ENCODE assay signal across 22 cellular contexts in the genomic region with DNA sequence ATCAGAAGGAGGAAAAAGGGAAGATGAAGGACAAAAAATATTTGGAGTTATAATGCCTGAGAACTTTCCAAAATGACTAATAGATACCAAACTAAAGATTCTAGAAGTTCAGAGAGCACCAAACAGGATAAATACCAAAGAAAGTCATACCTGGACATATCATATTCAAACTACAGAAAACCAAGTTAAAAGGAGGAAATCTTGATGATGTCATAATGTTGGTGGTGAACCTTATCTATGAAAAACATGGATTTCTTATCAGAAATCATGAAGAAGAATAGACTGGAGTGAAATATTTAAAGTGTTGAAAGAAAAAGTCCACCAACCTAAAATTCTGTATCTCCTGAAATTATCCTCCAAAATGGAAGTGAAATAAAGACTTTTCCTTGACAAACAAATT.
DNase-seq lines count a peak whose midpoint lies in the region; ATAC-seq, FAIRE-seq and TF ChIP-seq lines count a peak whose summit lies in the region.
"Had no signal": no experiment of that assay in that cellular context is flagged by ENCODE, and none has a peak within 500 bp of the region (broad histone marks: within the 10 kb centered on the region; RNA-seq: fewer than 3 reads in every experiment).

No MANE protein-coding gene starts in this region.

- H3K27me3 Mint-ChIP-seq in T-helper 2 cell treated with Interferon-gamma antibody and Interleukin-4, amounts not matched to agents 5 μg/mL and 100 μg/mL, for 36 hours (ENCODE audit: low read depth) = no peaks in the 10 kb centered on the region
- H3K27me3 Mint-ChIP-seq: CD4-positive, alpha-beta T cell had no signal

- H3K9me3 ChIP-seq in K562 (replicated peaks; ENCODE audit: control insufficient read depth, insufficient read depth, low read depth, low read length) (0 out of 2 replicates have a peak, but pooled peaks cover 2% of the 10 kb centered on the region), endothelial cell of umbilical vein (replicated peaks; ENCODE audit: control insufficient read depth, insufficient read depth, low read length) (no peaks in the 10 kb centered on the region)
- H3K9me3 ChIP-seq: BE2C, BLaER1 had no signal

- H3K79me2 ChIP-seq in K562 (ENCODE audit: control insufficient read depth, insufficient read depth, low read length) (no peaks in the 10 kb centered on the region), endothelial cell of umbilical vein (ENCODE audit: control insufficient read depth, insufficient read depth, low read length) (no peaks in the 10 kb centered on the region)

- no peaks in the 10 kb centered on the region for H3K9me3 Mint-ChIP-seq in T-helper 2 cell treated with Interferon-gamma antibody and Interleukin-4, amounts not matched to agents 5 μg/mL and 100 μg/mL, for 36 hours

- CTCF ChIA-PET in K562 (lab: Yijun Ruan, JAX; ENCODE audit: low intra/inter-chr PET ratio) (no interaction called here), endothelial cell of umbilical vein (lab: Charles Lee) (no interaction called here)

- intact Hi-C loops in K562 (cut with micrococcal nuclease) (no loop called here), endothelial cell of umbilical vein (cut with micrococcal nuclease) (no loop called here)

- no TSS peak for BruUV-seq in K562 (replicated peaks; lab: Mats Ljungman, UMichigan)
- BruUV-seq in endothelial cell of umbilical vein (replicated peaks; lab: Mats Ljungman, UMichigan) = no TSS peak

- FAIRE-seq in K562 (lab: Jason Lieb, UNC) = no peak
- FAIRE-seq in endothelial cell of umbilical vein (lab: Jason Lieb, UNC) = no peak
- FAIRE-seq: A204.1, D721Med, G401.6, GM12891, GM19239 had no signal

- no peaks in the 10 kb centered on the region for H3K36me3 Mint-ChIP-seq in T-helper 2 cell treated with Interferon-gamma antibody and Interleukin-4, amounts not matched to agents 5 μg/mL and 100 μg/mL, for 36 hours (ENCODE audit: low read depth)
- H3K36me3 Mint-ChIP-seq: CD14-positive monocyte; CD8-positive, alpha-beta T cell had no signal

- H2AFZ ChIP-seq in K562 (ENCODE audit: low read depth, low read length) (no peak overlapping the region), endothelial cell of umbilical vein (ENCODE audit: low read depth, low read length) (no peak overlapping the region)

- no peak overlapping the region for H3K27ac ChIP-seq in K562 (ENCODE audit: extremely low read depth, low read depth, low read length)
- no peak overlapping the region for H3K27ac ChIP-seq in endothelial cell of umbilical vein (ENCODE audit: insufficient read depth, low read depth, low read length)
- H3K27ac ChIP-seq: BLaER1 had no signal

- H3K9me1 ChIP-seq in K562 (ENCODE audit: control insufficient read depth, insufficient read depth, low read length) = no peaks in the 10 kb centered on the region
- H3K9me1 ChIP-seq in endothelial cell of umbilical vein (replicated peaks; ENCODE audit: control insufficient read depth, extremely low read depth, insufficient read depth, low read length) = no peaks in the 10 kb centered on the region

- H3K4me3 Mint-ChIP-seq in T-helper 2 cell treated with Interferon-gamma antibody and Interleukin-4, amounts not matched to agents 5 μg/mL and 100 μg/mL, for 36 hours = no peak overlapping the region
- H3K4me3 Mint-ChIP-seq: CD14-positive monocyte; CD4-positive, alpha-beta T cell; CD8-positive, alpha-beta T cell had no signal

- H3K4me1 ChIP-seq in K562 (replicated peaks in 1 of 2; ENCODE audit: control insufficient read depth in 2 of 2, insufficient read depth in 2 of 2, low read length in 2 of 2) (no peaks in the 10 kb centered on the region), endothelial cell of umbilical vein (ENCODE audit: control insufficient read depth, extremely low read depth, insufficient read depth, low read length) (no peaks in the 10 kb centered on the region)
- H3K4me1 ChIP-seq: BE2C, BLaER1 had no signal

- no peak for TF ChIP-seq EP300 in K562 (IDR thresholded peaks at IDR 0.05; ENCODE audit: low read length)

- H3K4me2 ChIP-seq in K562 (ENCODE audit: insufficient read depth, low read length) (no peak overlapping the region), endothelial cell of umbilical vein (ENCODE audit: insufficient read depth, low read length) (no peak overlapping the region)
- H3K4me2 ChIP-seq: BLaER1 had no signal

- TF ChIP-seq CTCF in K562 (IDR thresholded peaks at IDR 0.05 in 2 of 3, conservative IDR thresholded peaks at IDR 0.05 in 1 of 3; ENCODE audit: insufficient read depth in 2 of 3, low read depth in 1 of 3, low read length in 3 of 3) (no peak), endothelial cell of umbilical vein (IDR thresholded peaks at IDR 0.05; ENCODE audit: extremely low read depth in 1 of 2, insufficient read depth in 1 of 2, low read depth in 1 of 2, low read length in 2 of 2) (no peak)

- TF ChIP-seq POLR2A in K562 (conservative IDR thresholded peaks at IDR 0.05) (no peak), endothelial cell of umbilical vein (IDR thresholded peaks at IDR 0.05; ENCODE audit: low read depth, low read length) (no peak)

- no peak overlapping the region for H3K27ac Mint-ChIP-seq in T-helper 2 cell treated with Interferon-gamma antibody and Interleukin-4, amounts not matched to agents 5 μg/mL and 100 μg/mL, for 36 hours
- H3K27ac Mint-ChIP-seq: CD14-positive monocyte; CD4-positive, alpha-beta T cell; CD8-positive, alpha-beta T cell had no signal

- H4K20me1 ChIP-seq in K562 (replicated peaks; ENCODE audit: control insufficient read depth, insufficient read depth, low read length) (no peaks in the 10 kb centered on the region), endothelial cell of umbilical vein (replicated peaks; ENCODE audit: control insufficient read depth, extremely low read depth, insufficient read depth, low read length) (no peaks in the 10 kb centered on the region)
- H4K20me1 ChIP-seq: BLaER1 had no signal

- no peak for TF ChIP-seq RAD21 in K562 (CRISPR knock-in tag; conservative IDR thresholded peaks at IDR 0.05 in 1 of 2, IDR thresholded peaks at IDR 0.05 in 1 of 2)

- POLR2A ChIA-PET in K562 (lab: Yijun Ruan, JAX) (no interaction called here), endothelial cell of umbilical vein (lab: Charles Lee) (no interaction called here)

- no peaks in the 10 kb centered on the region for H3K36me3 ChIP-seq in K562 (ENCODE audit: control insufficient read depth, insufficient read depth, low read length)
- no peaks in the 10 kb centered on the region for H3K36me3 ChIP-seq in endothelial cell of umbilical vein (ENCODE audit: control insufficient read depth in 2 of 2, extremely low read depth in 1 of 2, insufficient read depth in 2 of 2, low read length in 2 of 2)
- H3K36me3 ChIP-seq: BE2C, BLaER1 had no signal

- H3K4me1 Mint-ChIP-seq in T-helper 2 cell treated with Interferon-gamma antibody and Interleukin-4, amounts not matched to agents 5 μg/mL and 100 μg/mL, for 36 hours (ENCODE audit: low read depth) = no peaks in the 10 kb centered on the region
- H3K4me1 Mint-ChIP-seq: CD14-positive monocyte had no signal

- H3K27me3 ChIP-seq in K562 (ENCODE audit: control insufficient read depth in 2 of 2, insufficient read depth in 2 of 2, low read length in 2 of 2) (no peaks in the 10 kb centered on the region), endothelial cell of umbilical vein (ENCODE audit: control insufficient read depth in 2 of 2, insufficient read depth in 2 of 2, low read length in 2 of 2) (no peaks in the 10 kb centered on the region)
- H3K27me3 ChIP-seq: BE2C, BLaER1 had no signal

- H3K9ac ChIP-seq in K562 (ENCODE audit: insufficient read depth in 1 of 2, low read depth in 2 of 2, low read length in 2 of 2) (no peak overlapping the region), endothelial cell of umbilical vein (replicated peaks; ENCODE audit: extremely low read depth, insufficient read depth, low read length) (no peak overlapping the region)
- H3K9ac ChIP-seq: BLaER1 had no signal

- in situ Hi-C loops in K562 (cut with MboI) = no loop called here

- no peak for ATAC-seq in K562
- ATAC-seq in HG03175 (IDR thresholded peaks at IDR 0.05; ENCODE audit: unreplicated experiment) = no peak
- ATAC-seq: CD8-positive, alpha-beta T cell had no signal

- H3K4me3 ChIP-seq in K562 = no peak overlapping the region
- no peak overlapping the region for H3K4me3 ChIP-seq in endothelial cell of umbilical vein (replicated peaks in 1 of 3; ENCODE audit: insufficient read depth in 1 of 3, low read depth in 1 of 3, low read length in 3 of 3)
- H3K4me3 ChIP-seq: BLaER1 had no signal

- DNase-seq in NCI-H226 = peak; percentile 4
- no peak for DNase-seq in K562 (ENCODE audit: extremely low read depth in 1 of 4, low spot score in 3 of 4)
- no peak for DNase-seq in endothelial cell of umbilical vein (ENCODE audit: low read depth, low spot score)
- DNase-seq in T-helper 2 cell treated with Interferon-gamma antibody and Interleukin-4, amounts not matched to agents 5 μg/mL and 100 μg/mL, for 36 hours (ENCODE audit: low spot score) = no peak
- DNase-seq: 8988T; ACHN; BE2C; C1 segment of cervical spinal cord; Caco-2; Calu3; CD4-positive, alpha-beta T cell; CD8-positive, alpha-beta T cell; DMS79 treated with DMSO at 0.1 percent for 48 hours; GF-D8 had no signal

- dilution Hi-C loops in endothelial cell of umbilical vein (cut with MboI; ENCODE audit: extremely low pct_ligation_motif_present, low sequenced_read_pairs) = no loop called here

TF ChIP-seq in K562, 482 proteins besides CTCF, POLR2A, EP300 and RAD21 (continues in another document):
- TF ChIP-seq, protein P1, sequence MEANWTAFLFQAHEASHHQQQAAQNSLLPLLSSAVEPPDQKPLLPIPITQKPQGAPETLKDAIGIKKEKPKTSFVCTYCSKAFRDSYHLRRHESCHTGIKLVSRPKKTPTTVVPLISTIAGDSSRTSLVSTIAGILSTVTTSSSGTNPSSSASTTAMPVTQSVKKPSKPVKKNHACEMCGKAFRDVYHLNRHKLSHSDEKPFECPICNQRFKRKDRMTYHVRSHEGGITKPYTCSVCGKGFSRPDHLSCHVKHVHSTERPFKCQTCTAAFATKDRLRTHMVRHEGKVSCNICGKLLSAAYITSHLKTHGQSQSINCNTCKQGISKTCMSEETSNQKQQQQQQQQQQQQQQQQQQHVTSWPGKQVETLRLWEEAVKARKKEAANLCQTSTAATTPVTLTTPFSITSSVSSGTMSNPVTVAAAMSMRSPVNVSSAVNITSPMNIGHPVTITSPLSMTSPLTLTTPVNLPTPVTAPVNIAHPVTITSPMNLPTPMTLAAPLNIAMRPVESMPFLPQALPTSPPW (CRISPR knock-in tag; IDR thresholded peaks at IDR 0.05) = no peak

TF ChIP-seq in endothelial cell of umbilical vein, 7 proteins besides CTCF, POLR2A, EP300 and RAD21:
- TF ChIP-seq POLR2AphosphoS5 (IDR thresholded peaks at IDR 0.05; ENCODE audit: insufficient read depth, low read depth, low read length) = no peak
- peak; percentile 5 for TF ChIP-seq JUN (IDR thresholded peaks at IDR 0.05; ENCODE audit: borderline replicate concordance, insufficient read depth, insufficient read length, low read depth)
